In the genomic region with DNA sequence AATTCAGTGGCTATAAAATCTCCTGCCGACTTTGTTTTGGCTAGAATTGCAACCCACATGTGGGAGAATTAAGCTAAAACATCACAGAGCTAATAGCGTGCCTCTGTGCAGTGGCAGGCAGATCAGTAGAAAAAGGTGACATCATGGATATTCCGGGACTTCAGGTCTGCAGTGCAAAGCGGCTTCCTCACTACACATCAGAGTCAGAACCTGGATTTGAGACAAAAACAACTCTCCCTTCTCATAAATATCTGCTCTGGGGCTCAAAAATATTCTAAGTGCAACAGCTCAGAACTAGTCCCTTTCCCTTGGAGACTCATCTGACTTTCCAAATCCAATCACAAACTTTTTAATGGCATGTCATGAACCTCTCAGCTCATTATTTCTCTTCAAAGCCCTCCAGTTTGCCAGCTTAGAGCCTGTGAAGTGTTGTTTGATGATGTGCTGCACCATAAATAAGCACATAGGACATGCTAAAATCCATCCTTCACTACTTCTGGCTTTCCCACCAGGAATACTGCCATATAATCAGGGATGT, we compare ENCODE assay signal across 10 cellular contexts.
DNase-seq lines count a peak whose midpoint lies in the region; ATAC-seq and TF ChIP-seq lines count a peak whose summit lies in the region.
"Had no signal": no experiment of that assay in that cellular context is flagged by ENCODE, and none has a peak within 500 bp of the region (broad histone marks: within the 10 kb centered on the region; RNA-seq: fewer than 3 reads in every experiment).

No MANE protein-coding gene starts in this region.

- TF ChIP-seq POLR2A in uterus (IDR thresholded peaks at IDR 0.05), result no peak

- TF ChIP-seq CTCF in fibroblast of pulmonary artery (IDR thresholded peaks at IDR 0.05; ENCODE audit: low read length, missing control alignments) (no peak), uterus (IDR thresholded peaks at IDR 0.05) (no peak)

- no peak overlapping the region for H3K9ac ChIP-seq in muscle layer of colon (ENCODE audit: low read length)

- peaks cover 2% of the 10 kb centered on the region for H3K9me3 Mint-ChIP-seq in activated naive CD4-positive, alpha-beta T cell treated with anti-CD3 and anti-CD28 coated beads, Interleukin-2, amount 10 ng/mL, durations not matched to agents 7 days and 5 days

- H3K4me1 ChIP-seq in muscle layer of colon (ENCODE audit: insufficient read depth, low read length) (peaks cover 7% of the 10 kb centered on the region), uterus (peaks cover 0 to 10% of the 10 kb centered on the region in 2 donors)

- intact Hi-C loops in uterus (cut with DNase I; ENCODE audit: low total_unique reads), result no loop called here

- ATAC-seq in HG03520 (IDR thresholded peaks at IDR 0.05; ENCODE audit: unreplicated experiment) (no peak), HG03342 (IDR thresholded peaks at IDR 0.05; ENCODE audit: unreplicated experiment) (no peak)

- H3K27me3 ChIP-seq in muscle layer of colon (ENCODE audit: control insufficient read depth in 1 of 2, insufficient read depth in 2 of 2, low read length in 2 of 2), result no peaks in the 10 kb centered on the region
- no peaks in the 10 kb centered on the region for H3K27me3 ChIP-seq in uterus

- H3K4me3 Mint-ChIP-seq in activated naive CD4-positive, alpha-beta T cell treated with anti-CD3 and anti-CD28 coated beads, Interleukin-2, amount 10 ng/mL, durations not matched to agents 7 days and 5 days, result no peak overlapping the region

- H3K4me3 ChIP-seq in fibroblast of pulmonary artery (replicated peaks; ENCODE audit: low read depth, low read length) (no peak overlapping the region), muscle layer of colon (ENCODE audit: low read depth in 1 of 2, low read length in 2 of 2) (no peak overlapping the region), uterus (peak overlapping the region in 1 of 2 donors; percentile 14)

- no peaks in the 10 kb centered on the region for H3K36me3 ChIP-seq in muscle layer of colon (ENCODE audit: insufficient read depth, low read length)
- no peaks in the 10 kb centered on the region for H3K36me3 ChIP-seq in uterus

- no peak overlapping the region for H3K27ac Mint-ChIP-seq in activated naive CD4-positive, alpha-beta T cell treated with anti-CD3 and anti-CD28 coated beads, Interleukin-2, amount 10 ng/mL, durations not matched to agents 7 days and 5 days

- H3K27me3 Mint-ChIP-seq in activated naive CD4-positive, alpha-beta T cell treated with anti-CD3 and anti-CD28 coated beads, Interleukin-2, amount 10 ng/mL, durations not matched to agents 7 days and 5 days, result peaks cover 11% of the 10 kb centered on the region

- H3K27ac ChIP-seq in angular gyrus (ENCODE audit: low read depth, low read length) (peak overlapping the region; percentile 34), muscle layer of colon (ENCODE audit: low read depth, low read length) (peak overlapping the region; percentile 36), uterus (peak overlapping the region; percentile 79 to 86)

- peaks cover 9% of the 10 kb centered on the region for H3K4me1 Mint-ChIP-seq in activated naive CD4-positive, alpha-beta T cell treated with anti-CD3 and anti-CD28 coated beads, Interleukin-2, amount 10 ng/mL, durations not matched to agents 7 days and 5 days

- CTCF ChIA-PET in activated naive CD4-positive, alpha-beta T cell treated with anti-CD3 and anti-CD28 coated beads, Interleukin-2, amount 10 ng/mL, durations not matched to agents 7 days and 5 days (lab: Charles Lee), result interaction anchor here (0.7 to 1.3 kb wide), 2 partner anchors 82 to 473 kb away, joined by 3 to 6 read pairs; no protein-coding TSS in a partner anchor

- H3K36me3 Mint-ChIP-seq in activated naive CD4-positive, alpha-beta T cell treated with anti-CD3 and anti-CD28 coated beads, Interleukin-2, amount 10 ng/mL, durations not matched to agents 7 days and 5 days, result peaks cover 5% of the 10 kb centered on the region

- H3K9me3 ChIP-seq in muscle layer of colon (ENCODE audit: low read length) (no peaks in the 10 kb centered on the region), uterus (no peaks in the 10 kb centered on the region)

- peak; percentile 62 for DNase-seq in fibroblast of pulmonary artery (ENCODE audit: low read depth)
- DNase-seq in uterus, result peak; percentile 57 to 72
- DNase-seq in activated naive CD4-positive, alpha-beta T cell treated with anti-CD3 and anti-CD28 coated beads, Interleukin-2, amount 10 ng/mL, durations not matched to agents 7 days and 5 days, result no peak
- DNase-seq: NCI-H345; SHP77; stimulated activated CD4-positive, alpha-beta T cell treated with anti-CD3 and anti-CD28 coated beads, Interleukin-12 subunit alpha, Interleukin-12 subunit beta, amount 100 ng/mL, for 4 hours had no signal
